ENCODE assay signal across 9 cellular contexts in the genomic region with DNA sequence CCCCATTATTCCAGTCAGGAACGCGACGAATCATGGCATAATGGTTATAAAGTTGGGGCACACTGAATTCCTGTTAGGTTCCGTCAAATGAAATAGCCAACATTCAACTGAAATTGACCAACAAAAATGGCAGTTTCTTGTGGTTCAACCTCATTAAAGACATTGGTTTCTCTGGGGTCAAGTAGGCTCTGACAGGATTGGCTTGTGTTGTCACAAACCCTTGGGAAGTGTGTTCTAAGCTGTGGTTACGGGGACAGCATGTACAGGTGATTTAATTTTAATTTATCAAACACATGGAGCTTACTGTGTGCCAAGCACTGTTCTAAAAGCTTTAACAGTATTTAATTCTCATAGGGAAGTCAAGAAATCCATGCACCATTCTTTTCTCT. TPM values are rescaled to one million over a fixed set of nuclear protein-coding genes. Genes with fewer than 3 reads are reported as not detected.
DNase-seq lines count a peak whose midpoint lies in the region; ATAC-seq and TF ChIP-seq lines count a peak whose summit lies in the region.
"Had no signal": no experiment of that assay in that cellular context is flagged by ENCODE, and none has a peak within 500 bp of the region (broad histone marks: within the 10 kb centered on the region; RNA-seq: fewer than 3 reads in every experiment).

No MANE protein-coding gene starts in this region.

- no peaks in the 10 kb centered on the region for H3K36me3 Mint-ChIP-seq in HFFc6 (ENCODE audit: low read depth)

- H3K4me1 ChIP-seq in psoas muscle (no peaks in the 10 kb centered on the region), OCI-LY7 (ENCODE audit: insufficient read depth, low read length, poor library complexity, severe bottlenecking) (no peaks in the 10 kb centered on the region)

- H3K27me3 ChIP-seq in psoas muscle (ENCODE audit: insufficient read depth in 3 of 3, low read length in 2 of 3): no peaks in the 10 kb centered on the region

- BruUV-seq in OCI-LY7 (replicated peaks; lab: Mats Ljungman, UMichigan): no TSS peak

- H3K9me2 ChIP-seq in OCI-LY7 (ENCODE audit: insufficient read depth, low read length): no peaks in the 10 kb centered on the region

- H3K9me3 Mint-ChIP-seq in HFFc6: no peaks in the 10 kb centered on the region

- H3K4me2 ChIP-seq in OCI-LY7 (ENCODE audit: low read length): no peak overlapping the region

- H3K27ac ChIP-seq in psoas muscle (peak overlapping the region; percentile 85), OCI-LY7 (ENCODE audit: low read depth, low read length, poor library complexity, severe bottlenecking) (no peak overlapping the region)

- H3K4me3 ChIP-seq in epithelial cell of proximal tubule (ENCODE audit: low read depth, low read length): peak overlapping the region; percentile 52
- H3K4me3 ChIP-seq in psoas muscle: peak overlapping the region; percentile 67
- H3K4me3 ChIP-seq in OCI-LY7 (ENCODE audit: low read depth, low read length, poor library complexity, severe bottlenecking): no peak overlapping the region

- TF ChIP-seq CTCF in HFFc6 (IDR thresholded peaks at IDR 0.05): no peak
- no peak for TF ChIP-seq CTCF in epithelial cell of proximal tubule (conservative IDR thresholded peaks at IDR 0.05; ENCODE audit: low read depth, low read length)
- TF ChIP-seq CTCF in psoas muscle (IDR thresholded peaks at IDR 0.05): no peak
- TF ChIP-seq CTCF in OCI-LY7 (conservative IDR thresholded peaks at IDR 0.05; ENCODE audit: low read length): no peak

- POLR2A ChIA-PET in OCI-LY7 (lab: Charles Lee): interaction anchor here (1.1 kb wide), 1 partner anchor 26 kb away, joined by 3 read pairs; no protein-coding TSS in a partner anchor

- intact Hi-C loops in psoas muscle (cut with DNase I) (loop anchor here in 1 of 2 donors (10.0 kb wide), 1 partner anchor 162 kb away; no protein-coding TSS in a partner anchor), OCI-LY7 (cut with micrococcal nuclease; ENCODE audit: unreplicated experiment) (no loop called here)

- CTCF ChIA-PET in OCI-LY7 (lab: Charles Lee; ENCODE audit: unreplicated experiment): interaction anchor here (0.6 kb wide), 1 partner anchor 521 kb away, joined by 4 read pairs; no protein-coding TSS in a partner anchor

- no peaks in the 10 kb centered on the region; the same call in 1 of the 2 replicates for H3K4me1 Mint-ChIP-seq in HFFc6 (ENCODE audit: low read depth)

- no peak overlapping the region for H3K27ac Mint-ChIP-seq in HFFc6

- H3K27me3 Mint-ChIP-seq in HFFc6 (ENCODE audit: insufficient read depth): no peaks in the 10 kb centered on the region; the same call in 1 of the 2 replicates

- DNase-seq in HFFc6 (no peak), SHP77 (lab: John Stamatoyannopoulos, UW) (peak; percentile 2 to 24), epithelial cell of proximal tubule (ENCODE audit: low read depth) (no peak), psoas muscle (no peak), NCI-H2196 treated with DMSO at 0.1 percent for 48 hours (lab: John Stamatoyannopoulos, UW; ENCODE audit: unreplicated experiment) (no peak), OCI-LY7 (ENCODE audit: low spot score) (no peak), H4 (ENCODE audit: low spot score) (no peak)
- DNase-seq: NCI-H187 had no signal

- H3K4me3 Mint-ChIP-seq in HFFc6: peak overlapping the region; percentile 20; the same call in 1 of the 2 replicates

- no peaks in the 10 kb centered on the region for H3K79me2 ChIP-seq in OCI-LY7 (ENCODE audit: insufficient read depth, low read depth, low read length)

- WGBS in psoas muscle, 3 donors: 23 to 54% (median 52%) methylated on average over 5 of the region's 5 CpGs

- H4K20me1 ChIP-seq in OCI-LY7 (ENCODE audit: insufficient read depth, low read length): no peaks in the 10 kb centered on the region

- no peak overlapping the region for H2AFZ ChIP-seq in OCI-LY7 (ENCODE audit: low read length)

- no peaks in the 10 kb centered on the region for H3K9me3 ChIP-seq in psoas muscle
- no peaks in the 10 kb centered on the region for H3K9me3 ChIP-seq in OCI-LY7 (ENCODE audit: low read length)

- ATAC-seq in psoas muscle (peak in 1 of 4 donors; percentile 31), HG02610 (IDR thresholded peaks at IDR 0.05; ENCODE audit: unreplicated experiment) (no peak)

- H3K36me3 ChIP-seq in psoas muscle (ENCODE audit: insufficient read depth in 1 of 2, low read depth in 1 of 2): no peaks in the 10 kb centered on the region
- no peaks in the 10 kb centered on the region for H3K36me3 ChIP-seq in OCI-LY7 (ENCODE audit: insufficient read depth, low read length)

RNA-seq across cellular contexts. Expression of gene XK, which starts 0.8 kb away (rescaled TPM):
- total RNA-seq in HFFc6 (2021; fragmentation: NEBNext Ultra II Directional; extraction: Animal tissue kit (Norgen Biotek cat#: 25700)): not detected
- 0.63 and 1.4 TPM in 2 replicates for total RNA-seq in epithelial cell of proximal tubule
- 1 to 10 TPM; 3.2 to 8.9 (median 3.8) TPM for total RNA-seq in psoas muscle
- polyA plus RNA-seq in psoas muscle: 1 to 10 TPM in 2 of 3 donors, under 1 TPM in 1; 0.94 to 4.8 (median 1.5) TPM
- total RNA-seq in OCI-LY7 (2014; rRNA removed; shearing (Covaris generic)): not detected in 2 replicates
- 0.70 and 0.89 TPM in 2 replicates for total RNA-seq in OCI-LY7 (2022)
- total RNA-seq in H4 (2014; rRNA removed; shearing (Covaris generic)): 1.6 and 2.3 TPM in 2 replicates

Comparison
In these comparisons a context has a peak if more than half of its experiments do, and no peak if none do; other contexts are left out.
1. DNase-seq: peak in SHP77 (2 of 2); none in HFFc6 (single experiment), epithelial cell of proximal tubule (single experiment), psoas muscle (0 of 2), NCI-H2196 treated with DMSO at 0.1 percent for 48 hours (single experiment), OCI-LY7 (single experiment) and H4 (single experiment).